ENCODE assay signal across 22 cellular contexts in genomic region chr12:74602881-74603523, GRCh38.
DNase-seq lines count a peak whose midpoint lies in the region; ATAC-seq, FAIRE-seq and TF ChIP-seq lines count a peak whose summit lies in the region.
"Had no signal": no experiment of that assay in that cellular context is flagged by ENCODE, and none has a peak within 500 bp of the region (broad histone marks: within the 10 kb centered on the region; RNA-seq: fewer than 3 reads in every experiment).

No MANE protein-coding gene starts in this region.

- no peaks in the 10 kb centered on the region for H3K79me2 ChIP-seq in GM23338 (replicated peaks; ENCODE audit: insufficient read depth)

- H3K4me2 ChIP-seq in GM23338, result no peak overlapping the region
- H3K4me2 ChIP-seq: BLaER1 treated with 17β-estradiol and CSF1 and Interleukin-3, amounts not matched to agents 10 nM and 100 nM had no signal

- peak overlapping the region; percentile 24; the same call in 1 of the 2 replicates for H2AFZ ChIP-seq in GM23338
- H2AFZ ChIP-seq: GM23248 had no signal

- H3K4me1 ChIP-seq in GM23338 (ENCODE audit: insufficient read depth), result no peaks in the 10 kb centered on the region
- H3K4me1 ChIP-seq: BLaER1 treated with 17β-estradiol and CSF1 and Interleukin-3, amounts not matched to agents 10 nM and 100 nM had no signal

- H3K27me3 ChIP-seq in GM23338 (ENCODE audit: insufficient read depth), result no peaks in the 10 kb centered on the region
- H3K27me3 ChIP-seq: BLaER1 treated with 17β-estradiol and CSF1 and Interleukin-3, amounts not matched to agents 10 nM and 100 nM; SJCRH30 had no signal

- no peak for ATAC-seq in GM23338
- ATAC-seq in GM18909 (IDR thresholded peaks at IDR 0.05; ENCODE audit: poor library complexity, unreplicated experiment), result no peak
- no peak for ATAC-seq in HG02571 (IDR thresholded peaks at IDR 0.05; ENCODE audit: unreplicated experiment)

- no peaks in the 10 kb centered on the region for H3K27me3 Mint-ChIP-seq in GM23338 (ENCODE audit: insufficient read depth, low read depth, poor library complexity)

- H3K27ac ChIP-seq in GM23338 (ENCODE audit: low read depth), result no peak overlapping the region
- H3K27ac ChIP-seq: BLaER1 treated with 17β-estradiol and CSF1 and Interleukin-3, amounts not matched to agents 10 nM and 100 nM; GM23248; SJCRH30 had no signal

- DNase-seq in GM23338 (ENCODE audit: low spot score) (no peak), NCI-H226 (peak; percentile 2), SW480 (ENCODE audit: low spot score) (peak; percentile 4)
- no peak for DNase-seq in activated CD4-positive, alpha-beta T cell treated with anti-CD3 and anti-CD28 coated beads, Interleukin-2, amount 50 U/mL, for 48 hours
- DNase-seq: CD8-positive, alpha-beta memory T cell; DND-41; GM23248; HCEC 1CT; IMR-90; Karpas-422; MM.1S; NCI-H1092; NCI-H1436 treated with DMSO at 0.1 percent for 48 hours; NCI-H2029 treated with DMSO at 0.1 percent for 48 hours; T-helper 2 cell had no signal

- FAIRE-seq in islet of Langerhans (lab: Jason Lieb, UNC), result peak; percentile 56
- FAIRE-seq: G401.6, GM19239 had no signal

- no peaks in the 10 kb centered on the region; the same call in 1 of the 2 replicates for H3K9me2 ChIP-seq in GM23338 (ENCODE audit: insufficient read depth)

- peaks cover 28% of the 10 kb centered on the region for H3K9me3 Mint-ChIP-seq in GM23338

- no peaks in the 10 kb centered on the region for H4K20me1 ChIP-seq in GM23338 (replicated peaks; ENCODE audit: insufficient read depth)
- H4K20me1 ChIP-seq: BLaER1 treated with 17β-estradiol and CSF1 and Interleukin-3, amounts not matched to agents 10 nM and 100 nM had no signal

- peaks cover 18% of the 10 kb centered on the region for H3K36me3 Mint-ChIP-seq in GM23338 (ENCODE audit: low read depth)
- H3K36me3 Mint-ChIP-seq: CD8-positive, alpha-beta memory T cell had no signal

- no peak overlapping the region for H3K4me3 Mint-ChIP-seq in GM23338
- H3K4me3 Mint-ChIP-seq: CD8-positive, alpha-beta memory T cell had no signal

- H3F3A ChIP-seq in GM23338 (replicated peaks; ENCODE audit: low read depth), result no peaks in the 10 kb centered on the region

- H3K36me3 ChIP-seq in GM23338 (ENCODE audit: insufficient read depth), result no peaks in the 10 kb centered on the region
- H3K36me3 ChIP-seq: BLaER1 treated with 17β-estradiol and CSF1 and Interleukin-3, amounts not matched to agents 10 nM and 100 nM; SJCRH30 had no signal

- H3K4me1 Mint-ChIP-seq in GM23338, result no peaks in the 10 kb centered on the region
- H3K4me1 Mint-ChIP-seq: CD8-positive, alpha-beta memory T cell had no signal

- no peak overlapping the region for H3K4me3 ChIP-seq in GM23338
- H3K4me3 ChIP-seq: BLaER1 treated with 17β-estradiol and CSF1 and Interleukin-3, amounts not matched to agents 10 nM and 100 nM; GM23248; SJCRH30 had no signal

- no peak for TF ChIP-seq CTCF in GM23338 (conservative IDR thresholded peaks at IDR 0.05; ENCODE audit: low read depth in 2 of 2)

- no peak overlapping the region for H3K27ac Mint-ChIP-seq in GM23338
- H3K27ac Mint-ChIP-seq: CD8-positive, alpha-beta memory T cell had no signal

TF ChIP-seq in GM23338, 12 proteins besides CTCF, POLR2A, EP300 and RAD21:
- TF ChIP-seq REST (IDR thresholded peaks at IDR 0.05; ENCODE audit: unreplicated experiment) (no peak), JUNB (IDR thresholded peaks at IDR 0.05; ENCODE audit: unreplicated experiment) (no peak), NANOG (IDR thresholded peaks at IDR 0.05; ENCODE audit: borderline replicate concordance) (no peak), POLR2AphosphoS5 (IDR thresholded peaks at IDR 0.05; ENCODE audit: low read depth) (no peak), EZH2phosphoT487 (IDR thresholded peaks at IDR 0.05; ENCODE audit: unreplicated experiment) (no peak), STAT1 (IDR thresholded peaks at IDR 0.05; ENCODE audit: unreplicated experiment) (no peak), ZNF114 (CRISPR knock-in tag; IDR thresholded peaks at IDR 0.05) (no peak)

Comparison
In these comparisons a context has a peak if more than half of its experiments do, and no peak if none do; other contexts are left out.
1. DNase-seq: peak in NCI-H226 (single experiment) and SW480 (single experiment); none in GM23338 (single experiment) and activated CD4-positive, alpha-beta T cell treated with anti-CD3 and anti-CD28 coated beads, Interleukin-2, amount 50 U/mL, for 48 hours (0 of 2).